15 cellular contexts compared by ENCODE assay signal in genomic region chr13:28607187-28607955, GRCh38.
"Had no signal": no experiment of that assay in that cellular context is flagged by ENCODE, and none has a peak within 500 bp of the region (broad histone marks: within the 10 kb centered on the region; RNA-seq: fewer than 3 reads in every experiment).

No MANE protein-coding gene starts in this region.

- FAIRE-seq: endometrium had no signal

- H3K27me3 ChIP-seq: esophagus muscularis mucosa, tibial artery, vagina had no signal

- H3K27ac Mint-ChIP-seq: activated CD8-positive, alpha-beta T cell treated with anti-CD3 and anti-CD28 coated beads for 36 hours; activated naive CD8-positive, alpha-beta T cell treated with anti-CD3 and anti-CD28 coated beads for 36 hours; immature natural killer cell; naive thymus-derived CD4-positive, alpha-beta T cell had no signal

- H3K27ac ChIP-seq: esophagus muscularis mucosa, tibial artery, vagina, WERI-Rb-1 had no signal

- H3K36me3 Mint-ChIP-seq: activated naive CD8-positive, alpha-beta T cell treated with anti-CD3 and anti-CD28 coated beads for 36 hours; immature natural killer cell had no signal

- H3K4me3 Mint-ChIP-seq: activated CD8-positive, alpha-beta T cell treated with anti-CD3 and anti-CD28 coated beads for 36 hours; activated naive CD8-positive, alpha-beta T cell treated with anti-CD3 and anti-CD28 coated beads for 36 hours; activated T-cell treated with anti-CD3 and anti-CD28 coated beads, Interleukin-2, amount 50 U/mL, for 72 hours; immature natural killer cell; naive thymus-derived CD4-positive, alpha-beta T cell had no signal

- H3K9me3 Mint-ChIP-seq: activated CD8-positive, alpha-beta T cell treated with anti-CD3 and anti-CD28 coated beads for 36 hours; activated naive CD8-positive, alpha-beta T cell treated with anti-CD3 and anti-CD28 coated beads for 36 hours; immature natural killer cell had no signal

- ATAC-seq: activated CD8-positive, alpha-beta T cell treated with anti-CD3 and anti-CD28 coated beads for 36 hours; naive thymus-derived CD4-positive, alpha-beta T cell had no signal

- H3K9me3 ChIP-seq: esophagus muscularis mucosa, tibial artery, vagina had no signal

- H3K4me3 ChIP-seq: esophagus muscularis mucosa, tibial artery, vagina had no signal

- H3K4me1 ChIP-seq: esophagus muscularis mucosa, tibial artery, vagina had no signal

- DNase-seq: activated CD4-positive, alpha-beta T cell treated with anti-CD3 and anti-CD28 coated beads for 4 hours; activated CD8-positive, alpha-beta memory T cell treated with anti-CD3 and anti-CD28 coated beads, Interleukin-2, amount 50 U/mL, for 4 hours; activated CD8-positive, alpha-beta T cell treated with anti-CD3 and anti-CD28 coated beads for 36 hours; activated gamma-delta T cell treated with Interleukin-2 at 50 U/mL for 16 hours; activated naive CD8-positive, alpha-beta T cell treated with anti-CD3 and anti-CD28 coated beads for 36 hours; activated T-cell treated with anti-CD3 and anti-CD28 coated beads, Interleukin-2, amount 50 U/mL, for 72 hours; anterior cingulate cortex; immature natural killer cell; naive thymus-derived CD4-positive, alpha-beta T cell; stimulated activated CD4-positive, alpha-beta T cell treated with anti-CD3 and anti-CD28 coated beads, Interleukin-4, amount 100 ng/mL, for 4 hours; tibial artery; WERI-Rb-1 had no signal

- H3K27me3 Mint-ChIP-seq: activated naive CD8-positive, alpha-beta T cell treated with anti-CD3 and anti-CD28 coated beads for 36 hours had no signal

- H3K36me3 ChIP-seq: esophagus muscularis mucosa, tibial artery, vagina, WERI-Rb-1 had no signal
